7 cellular contexts compared by ENCODE assay signal in genomic region chr9:87481890-87482855, GRCh38.
"Had no signal": no experiment of that assay in that cellular context is flagged by ENCODE, and none has a peak within 500 bp of the region (broad histone marks: within the 10 kb centered on the region; RNA-seq: fewer than 3 reads in every experiment).

No MANE protein-coding gene starts in this region.

- H3K4me3 ChIP-seq: GM23338 had no signal

- ATAC-seq: GM23338 had no signal

- DNase-seq: H9, HCEC 1CT, KBM-7 had no signal

- H3K4me2 ChIP-seq: GM23338 had no signal

- H2AFZ ChIP-seq: GM23338 had no signal

- FAIRE-seq: H1, H54, HTR-8/SVneo had no signal
